Comparison of ENCODE assay signal across 13 cellular contexts in the genomic region with DNA sequence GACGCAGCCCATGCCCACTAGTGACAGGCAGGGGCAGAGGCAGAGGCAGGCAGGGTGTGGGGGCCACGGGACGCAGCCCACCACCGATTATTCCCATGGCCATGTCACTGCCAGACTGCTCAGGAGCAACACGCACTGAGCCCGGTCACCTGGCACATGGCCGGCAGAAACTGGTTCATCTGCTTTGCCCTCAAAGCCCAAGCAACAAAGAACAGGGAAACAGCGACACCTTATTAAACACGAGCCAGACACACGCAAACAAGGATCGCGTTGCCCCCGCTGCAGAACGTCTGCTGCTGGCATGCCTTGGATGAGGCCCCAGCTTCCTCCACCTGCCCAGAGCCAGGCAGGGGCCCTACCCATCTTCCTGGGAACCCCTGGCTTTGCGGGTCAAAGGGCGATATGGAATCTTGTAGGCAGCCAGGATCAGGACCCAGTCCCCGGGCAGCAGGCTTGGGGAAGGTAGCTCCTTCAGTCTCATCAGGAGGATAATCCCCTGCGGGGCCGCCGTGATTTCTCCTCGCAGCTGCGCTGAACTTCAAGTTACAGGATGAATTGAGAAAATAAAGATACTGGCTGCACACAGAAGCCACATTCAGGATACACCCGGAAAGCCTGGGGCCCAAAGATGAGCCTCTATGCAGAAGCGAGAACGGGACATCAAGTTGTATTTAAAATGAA. TPM values are rescaled to one million over a fixed set of nuclear protein-coding genes. Genes with fewer than 3 reads are reported as not detected.
DNase-seq lines count a peak whose midpoint lies in the region; ATAC-seq, FAIRE-seq and TF ChIP-seq lines count a peak whose summit lies in the region.
"Had no signal": no experiment of that assay in that cellular context is flagged by ENCODE, and none has a peak within 500 bp of the region (broad histone marks: within the 10 kb centered on the region; RNA-seq: fewer than 3 reads in every experiment).

No MANE protein-coding gene starts in this region.

- H3K27me3 Mint-ChIP-seq in glutamatergic neuron (ENCODE audit: unreplicated experiment), result peaks cover 26% of the 10 kb centered on the region

- TF ChIP-seq CTCF in glutamatergic neuron (IDR thresholded peaks at IDR 0.05; ENCODE audit: partially characterized antibody, unreplicated experiment) (no peak), stomach (IDR thresholded peaks at IDR 0.05) (peak in 2 of 7 experiments; percentile 19 to 47), brain microvascular endothelial cell (IDR thresholded peaks at IDR 0.05; ENCODE audit: low read depth, low read length, missing control alignments) (no peak)

- no peaks in the 10 kb centered on the region for H3K36me3 ChIP-seq in stomach
- peaks cover 2% of the 10 kb centered on the region for H3K36me3 ChIP-seq in brain microvascular endothelial cell (replicated peaks)
- H3K36me3 ChIP-seq: thoracic aorta had no signal

- no peak for ATAC-seq in HG02798 (IDR thresholded peaks at IDR 0.05; ENCODE audit: poor library complexity, unreplicated experiment)

- H3K9me3 Mint-ChIP-seq in glutamatergic neuron (ENCODE audit: unreplicated experiment), result peaks cover 23% of the 10 kb centered on the region

- H3K36me3 Mint-ChIP-seq in glutamatergic neuron (ENCODE audit: unreplicated experiment), result no peaks in the 10 kb centered on the region

- peaks cover 39 to 83% (median 62%) of the 10 kb centered on the region in 4 donors for H3K4me1 ChIP-seq in stomach

- TF ChIP-seq POLR2A in stomach (IDR thresholded peaks at IDR 0.05) (no peak), erythroblast (IDR thresholded peaks at IDR 0.05; ENCODE audit: low read length) (no peak), GM12892 (IDR thresholded peaks at IDR 0.05; ENCODE audit: low read depth, low read length) (no peak)

- no peak for FAIRE-seq in GM12892 (lab: Jason Lieb, UNC)
- FAIRE-seq: GM12891 had no signal

- H3K27ac ChIP-seq in stomach (peak overlapping the region; percentile 38 to 75 (median 65)), brain microvascular endothelial cell (no peak overlapping the region)

- no peak overlapping the region for H3K4me3 ChIP-seq in stomach
- no peak overlapping the region for H3K4me3 ChIP-seq in brain microvascular endothelial cell (ENCODE audit: low read depth, low read length)
- H3K4me3 ChIP-seq: thoracic aorta had no signal

- no peaks in the 10 kb centered on the region for H3K27me3 ChIP-seq in stomach
- no peaks in the 10 kb centered on the region for H3K27me3 ChIP-seq in brain microvascular endothelial cell (replicated peaks)

- WGBS in stomach, 5 donors, result 45 to 79% (median 60%) methylated on average over 22 to 25 of the region's 25 CpGs

- peak overlapping the region; percentile 92 for H3K27ac Mint-ChIP-seq in glutamatergic neuron (ENCODE audit: unreplicated experiment)

- peak; percentile 50 for DNase-seq in MV-4-11 (lab: John Stamatoyannopoulos, UW)
- peak; percentile 51 for DNase-seq in NCI-H748 treated with DMSO at 0.1 percent for 48 hours (lab: John Stamatoyannopoulos, UW)
- DNase-seq in glutamatergic neuron, result no peak
- DNase-seq in stomach, result peak; percentile 92
- no peak for DNase-seq in erythroblast (lab: John Stamatoyannopoulos, UW)
- no peak for DNase-seq in GM12892 (ENCODE audit: insufficient read length)
- no peak for DNase-seq in brain microvascular endothelial cell
- DNase-seq: activated CD4-positive, alpha-beta T cell treated with anti-CD3 and anti-CD28 coated beads for 48 hours; activated naive CD4-positive, alpha-beta T cell treated with anti-CD3 and anti-CD28 coated beads, Interleukin-2, amount 50 U/mL, for 16 hours; KBM-7 had no signal

- peaks cover 67% of the 10 kb centered on the region for H3K4me1 Mint-ChIP-seq in glutamatergic neuron (ENCODE audit: low read depth, unreplicated experiment)

- in situ Hi-C loops in brain microvascular endothelial cell (cut with HindIII; ENCODE audit: low pct_ligation_motif_present, low sequenced_read_pairs), result no loop called here

- no peak for TF ChIP-seq EP300 in stomach (IDR thresholded peaks at IDR 0.05)

- intact Hi-C loops in stomach (cut with DNase I; ENCODE audit: low total_unique reads), result no loop called here

- peak overlapping the region; percentile 96 for H3K4me3 Mint-ChIP-seq in glutamatergic neuron (ENCODE audit: unreplicated experiment)

- H3K9me3 ChIP-seq in stomach, result no peaks in the 10 kb centered on the region
- H3K9me3 ChIP-seq: thoracic aorta had no signal

RNA-seq across cellular contexts. Expression of gene TBC1D16, which starts 4.8 kb away (rescaled TPM):
- 197 TPM for total RNA-seq in glutamatergic neuron (ENCODE audit: unreplicated experiment)
- total RNA-seq in stomach, result 10 to 100 TPM; 12.7 to 22.2 (median 21.0) TPM
- 10 to 100 TPM in 1 of 3 donors, 1 to 10 TPM in 2; 3.0 to 17.1 (median 6.6) TPM for polyA plus RNA-seq in stomach
- 0.45 TPM for polyA plus RNA-seq in GM12892 (2012; ENCODE audit: missing spikeins)

RNA-seq across cellular contexts. Expression of gene CCDC40, which starts 5.6 kb away (rescaled TPM):
- total RNA-seq in glutamatergic neuron (ENCODE audit: unreplicated experiment), result 25.3 TPM
- 10 to 100 TPM in 2 of 5 donors, 1 to 10 TPM in 3; 3.5 to 56.2 (median 5.8) TPM for total RNA-seq in stomach
- 1 to 10 TPM in 2 of 3 donors, under 1 TPM in 1; 0.61 to 2.2 (median 1.6) TPM for polyA plus RNA-seq in stomach
- polyA plus RNA-seq in GM12892 (2012; ENCODE audit: missing spikeins), result 0.25 TPM

Comparison
In these comparisons a context has a peak if more than half of its experiments do, and no peak if none do; other contexts are left out.
1. DNase-seq: peak in MV-4-11 (single experiment), NCI-H748 treated with DMSO at 0.1 percent for 48 hours (single experiment) and stomach (single experiment); none in glutamatergic neuron (single experiment), erythroblast (0 of 2), GM12892 (single experiment) and brain microvascular endothelial cell (single experiment).